Comparison of ENCODE assay signal across 16 cellular contexts in the genomic region with DNA sequence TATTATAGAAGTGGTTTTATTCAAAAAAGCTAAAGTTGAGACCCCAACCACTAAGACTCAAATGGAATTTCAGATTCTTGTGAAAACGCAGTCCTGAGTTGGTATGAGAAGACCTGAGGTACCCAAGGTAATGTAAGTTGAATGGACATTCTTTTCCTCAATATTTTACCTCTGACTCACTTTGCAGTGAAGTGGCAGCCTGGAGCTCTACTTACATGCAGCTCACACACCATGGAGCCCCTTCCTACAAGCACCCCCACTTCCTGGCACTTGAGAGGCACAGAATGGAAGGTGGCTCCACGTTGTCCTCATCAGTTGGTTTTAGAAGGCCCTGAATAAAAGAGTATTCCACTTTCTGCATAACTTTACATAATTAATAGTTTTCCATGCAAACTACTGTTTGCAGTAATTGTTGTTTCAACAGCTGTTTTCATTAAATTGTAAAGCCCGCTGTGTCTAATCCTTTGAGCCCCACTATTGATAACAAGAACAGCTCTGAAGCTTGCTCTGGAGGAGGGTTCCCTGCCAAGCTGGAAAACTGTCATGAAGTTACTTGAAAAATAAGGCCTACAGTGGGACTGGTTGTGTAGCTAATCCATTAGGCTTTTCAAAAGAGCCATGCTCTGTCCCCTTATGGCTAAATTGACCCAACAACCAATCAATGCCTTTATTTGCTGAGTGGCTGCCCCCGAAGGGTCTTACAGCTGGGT.
DNase-seq lines count a peak whose midpoint lies in the region; ATAC-seq, FAIRE-seq and TF ChIP-seq lines count a peak whose summit lies in the region.
"Had no signal": no experiment of that assay in that cellular context is flagged by ENCODE, and none has a peak within 500 bp of the region (broad histone marks: within the 10 kb centered on the region; RNA-seq: fewer than 3 reads in every experiment).

No MANE protein-coding gene starts in this region.

- DNase-seq in Ammon's horn (ENCODE audit: low spot score) (peak; percentile 68), LHCN-M2 (ENCODE audit: low read depth) (peak; percentile 14), endothelial cell of umbilical vein (ENCODE audit: low read depth, low spot score) (no peak), midbrain (lab: John Stamatoyannopoulos, UW) (peak; percentile 71)
- no peak for DNase-seq in activated naive CD4-positive, alpha-beta T cell treated with anti-CD3 and anti-CD28 coated beads for 36 hours
- DNase-seq: activated CD8-positive, alpha-beta memory T cell treated with anti-CD3 and anti-CD28 coated beads, Interleukin-2, amount 50 U/mL, for 48 hours; activated naive CD8-positive, alpha-beta T cell treated with anti-CD3 and anti-CD28 coated beads, Interleukin-2, amount 50 U/mL, for 24 hours; BE2C; NCI-H1417 treated with DMSO at 0.1 percent for 48 hours; stimulated activated CD4-positive, alpha-beta T cell treated with anti-CD3 and anti-CD28 coated beads, Interleukin-4, amount 100 ng/mL, for 1 hour; stimulated activated naive B cell treated with anti-CD40 and anti-IgM and Interleukin-4, amounts not matched to agents 10 μg/mL and 1 μg/mL and 100 μg/mL, for 72 hours had no signal

- ATAC-seq in HG02852 (IDR thresholded peaks at IDR 0.05; ENCODE audit: unreplicated experiment) = no peak
- ATAC-seq in HG02642 (IDR thresholded peaks at IDR 0.05; ENCODE audit: poor library complexity, unreplicated experiment) = no peak
- no peak for ATAC-seq in HG03439 (IDR thresholded peaks at IDR 0.05; ENCODE audit: unreplicated experiment)
- ATAC-seq: activated naive CD8-positive, alpha-beta T cell treated with anti-CD3 and anti-CD28 coated beads, Interleukin-2, amount 50 U/mL, for 24 hours; stimulated activated naive B cell treated with anti-CD40 and anti-IgM and Interleukin-4, amounts not matched to agents 10 μg/mL and 1 μg/mL and 100 μg/mL, for 72 hours; WTC11 had no signal

- H3K27me3 ChIP-seq in endothelial cell of umbilical vein (ENCODE audit: control insufficient read depth in 2 of 2, insufficient read depth in 2 of 2, low read length in 2 of 2) = peaks cover 4 to 7% of the 10 kb centered on the region in 2 experiments
- H3K27me3 ChIP-seq: BE2C had no signal

- POLR2A ChIA-PET in endothelial cell of umbilical vein (lab: Charles Lee) = no interaction called here

- H3K4me2 ChIP-seq in endothelial cell of umbilical vein (ENCODE audit: insufficient read depth, low read length) = no peak overlapping the region

- H3K4me1 ChIP-seq in endothelial cell of umbilical vein (ENCODE audit: control insufficient read depth, extremely low read depth, insufficient read depth, low read length) = peaks cover 18% of the 10 kb centered on the region

- no peak overlapping the region for H3K27ac Mint-ChIP-seq in activated naive CD4-positive, alpha-beta T cell treated with anti-CD3 and anti-CD28 coated beads for 36 hours
- H3K27ac Mint-ChIP-seq: activated naive CD8-positive, alpha-beta T cell treated with anti-CD3 and anti-CD28 coated beads, Interleukin-2, amount 50 U/mL, for 24 hours; progenitor cell of endocrine pancreas; stimulated activated naive B cell treated with anti-CD40 and anti-IgM and Interleukin-4, amounts not matched to agents 10 μg/mL and 1 μg/mL and 100 μg/mL, for 72 hours; WTC11 had no signal

- H3K9me3 Mint-ChIP-seq in activated naive CD4-positive, alpha-beta T cell treated with anti-CD3 and anti-CD28 coated beads for 36 hours = no peaks in the 10 kb centered on the region
- H3K9me3 Mint-ChIP-seq: activated naive CD8-positive, alpha-beta T cell treated with anti-CD3 and anti-CD28 coated beads, Interleukin-2, amount 50 U/mL, for 24 hours; stimulated activated naive B cell treated with anti-CD40 and anti-IgM and Interleukin-4, amounts not matched to agents 10 μg/mL and 1 μg/mL and 100 μg/mL, for 72 hours; WTC11 had no signal

- FAIRE-seq in endothelial cell of umbilical vein (lab: Jason Lieb, UNC) = peak; percentile 18

- H2AFZ ChIP-seq in endothelial cell of umbilical vein (ENCODE audit: low read depth, low read length) = no peak overlapping the region

- no peaks in the 10 kb centered on the region for H3K9me3 ChIP-seq in endothelial cell of umbilical vein (replicated peaks; ENCODE audit: control insufficient read depth, insufficient read depth, low read length)
- H3K9me3 ChIP-seq: BE2C had no signal

- H3K36me3 Mint-ChIP-seq in activated naive CD4-positive, alpha-beta T cell treated with anti-CD3 and anti-CD28 coated beads for 36 hours (ENCODE audit: low read depth) = no peaks in the 10 kb centered on the region
- H3K36me3 Mint-ChIP-seq: stimulated activated naive B cell treated with anti-CD40 and anti-IgM and Interleukin-4, amounts not matched to agents 10 μg/mL and 1 μg/mL and 100 μg/mL, for 72 hours; WTC11 had no signal

- no peak overlapping the region for H3K4me3 Mint-ChIP-seq in activated naive CD4-positive, alpha-beta T cell treated with anti-CD3 and anti-CD28 coated beads for 36 hours
- H3K4me3 Mint-ChIP-seq: activated naive CD8-positive, alpha-beta T cell treated with anti-CD3 and anti-CD28 coated beads, Interleukin-2, amount 50 U/mL, for 24 hours; stimulated activated naive B cell treated with anti-CD40 and anti-IgM and Interleukin-4, amounts not matched to agents 10 μg/mL and 1 μg/mL and 100 μg/mL, for 72 hours; WTC11 had no signal

- H4K20me1 ChIP-seq in endothelial cell of umbilical vein (replicated peaks; ENCODE audit: control insufficient read depth, extremely low read depth, insufficient read depth, low read length) = no peaks in the 10 kb centered on the region

- no peak for TF ChIP-seq CTCF in endothelial cell of umbilical vein (IDR thresholded peaks at IDR 0.05; ENCODE audit: extremely low read depth in 1 of 2, insufficient read depth in 1 of 2, low read depth in 1 of 2, low read length in 2 of 2)

- no peak overlapping the region for H3K27ac ChIP-seq in endothelial cell of umbilical vein (ENCODE audit: insufficient read depth, low read depth, low read length)

- H3K4me1 Mint-ChIP-seq in activated naive CD4-positive, alpha-beta T cell treated with anti-CD3 and anti-CD28 coated beads for 36 hours (ENCODE audit: low read depth) = no peaks in the 10 kb centered on the region

- no peak for TF ChIP-seq POLR2A in endothelial cell of umbilical vein (IDR thresholded peaks at IDR 0.05; ENCODE audit: low read depth, low read length)

- no TSS peak for BruUV-seq in endothelial cell of umbilical vein (replicated peaks; lab: Mats Ljungman, UMichigan)

- CTCF ChIA-PET in endothelial cell of umbilical vein (lab: Charles Lee) = interaction anchor here (1.2 kb wide), 1 partner anchor 12 kb away, joined by 4 read pairs; no protein-coding TSS in a partner anchor
- CTCF ChIA-PET in activated naive CD4-positive, alpha-beta T cell treated with anti-CD3 and anti-CD28 coated beads for 36 hours (lab: Charles Lee) = no interaction called here

- no peak overlapping the region for H3K9ac ChIP-seq in endothelial cell of umbilical vein (replicated peaks; ENCODE audit: extremely low read depth, insufficient read depth, low read length)

- intact Hi-C loops in endothelial cell of umbilical vein (cut with micrococcal nuclease) = no loop called here
- intact Hi-C loops in activated naive CD4-positive, alpha-beta T cell treated with anti-CD3 and anti-CD28 coated beads for 36 hours (cut with micrococcal nuclease) = no loop called here

- H3K36me3 ChIP-seq in endothelial cell of umbilical vein (ENCODE audit: control insufficient read depth in 2 of 2, extremely low read depth in 1 of 2, insufficient read depth in 2 of 2, low read length in 2 of 2) = no peaks in the 10 kb centered on the region
- H3K36me3 ChIP-seq: BE2C had no signal

- dilution Hi-C loops in endothelial cell of umbilical vein (cut with MboI; ENCODE audit: extremely low pct_ligation_motif_present, low sequenced_read_pairs) = no loop called here

- no peaks in the 10 kb centered on the region for H3K27me3 Mint-ChIP-seq in activated naive CD4-positive, alpha-beta T cell treated with anti-CD3 and anti-CD28 coated beads for 36 hours (ENCODE audit: low read depth)

- H3K79me2 ChIP-seq in endothelial cell of umbilical vein (ENCODE audit: control insufficient read depth, insufficient read depth, low read length) = no peaks in the 10 kb centered on the region

- H3K9me1 ChIP-seq in endothelial cell of umbilical vein (replicated peaks; ENCODE audit: control insufficient read depth, extremely low read depth, insufficient read depth, low read length) = no peaks in the 10 kb centered on the region

- no peak overlapping the region for H3K4me3 ChIP-seq in endothelial cell of umbilical vein (replicated peaks in 1 of 3; ENCODE audit: insufficient read depth in 1 of 3, low read depth in 1 of 3, low read length in 3 of 3)

TF ChIP-seq in endothelial cell of umbilical vein, 7 proteins besides CTCF, POLR2A, EP300 and RAD21:
- TF ChIP-seq MYC (IDR thresholded peaks at IDR 0.05; ENCODE audit: low read depth, low read length) (no peak), POLR2AphosphoS5 (IDR thresholded peaks at IDR 0.05; ENCODE audit: insufficient read depth, low read depth, low read length) (no peak), FOS (IDR thresholded peaks at IDR 0.05; ENCODE audit: borderline replicate concordance, insufficient read depth, low read length) (no peak), GATA2 (IDR thresholded peaks at IDR 0.05; ENCODE audit: insufficient read depth, insufficient read length, low read depth, low read length) (no peak), EZH2 (IDR thresholded peaks at IDR 0.05; ENCODE audit: borderline replicate concordance, low read depth, low read length, severe bottlenecking) (no peak), JUN (IDR thresholded peaks at IDR 0.05; ENCODE audit: borderline replicate concordance, insufficient read depth, insufficient read length, low read depth) (no peak)
- TF ChIP-seq, protein P1, sequence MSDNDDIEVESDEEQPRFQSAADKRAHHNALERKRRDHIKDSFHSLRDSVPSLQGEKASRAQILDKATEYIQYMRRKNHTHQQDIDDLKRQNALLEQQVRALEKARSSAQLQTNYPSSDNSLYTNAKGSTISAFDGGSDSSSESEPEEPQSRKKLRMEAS (IDR thresholded peaks at IDR 0.05; ENCODE audit: insufficient read depth, insufficient read length) = no peak

Comparison
In these comparisons a context has a peak if more than half of its experiments do, and no peak if none do; other contexts are left out.
1. DNase-seq: peak in Ammon's horn (single experiment), LHCN-M2 (single experiment) and midbrain (single experiment); none in endothelial cell of umbilical vein (single experiment) and activated naive CD4-positive, alpha-beta T cell treated with anti-CD3 and anti-CD28 coated beads for 36 hours (single experiment).